In the genomic region with DNA sequence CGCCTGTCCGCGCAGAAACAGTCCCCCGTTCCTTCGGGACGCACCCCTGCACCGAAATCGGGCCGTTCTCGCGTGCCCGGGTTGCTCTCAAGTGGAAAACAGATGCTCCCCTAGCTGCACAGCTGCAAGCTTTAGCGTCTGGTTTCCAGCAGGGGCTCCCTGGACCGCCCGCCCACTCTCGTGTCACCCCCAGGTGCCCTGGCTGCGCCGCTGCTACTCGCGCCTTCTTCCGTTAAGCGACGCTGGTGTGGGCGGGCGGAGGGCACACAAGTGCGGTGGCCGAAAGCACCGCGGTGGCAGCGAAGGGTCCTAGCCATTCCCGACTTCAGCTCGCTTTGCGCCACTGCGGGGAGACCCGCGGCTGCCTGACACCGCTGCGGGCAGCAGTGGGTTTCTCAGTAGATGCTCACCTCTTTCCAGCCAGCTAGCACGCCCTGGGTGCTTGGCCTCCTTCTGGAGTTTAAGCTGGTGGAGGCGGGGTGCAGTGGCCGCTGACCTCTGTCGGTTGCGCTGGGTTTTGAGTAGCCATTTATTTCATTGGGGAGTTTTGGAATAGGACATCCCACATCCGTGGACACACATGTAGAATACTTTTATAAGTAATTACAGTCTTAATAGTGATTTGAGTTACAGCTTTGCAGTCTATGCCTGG, we compare ENCODE assay signal across 1 cellular context.
TF ChIP-seq lines count a peak whose summit lies in the region.

No MANE protein-coding gene starts in this region.

TF ChIP-seq in K562, 482 proteins besides CTCF, POLR2A, EP300 and RAD21 (continued from another document):
- TF ChIP-seq, protein P1, sequence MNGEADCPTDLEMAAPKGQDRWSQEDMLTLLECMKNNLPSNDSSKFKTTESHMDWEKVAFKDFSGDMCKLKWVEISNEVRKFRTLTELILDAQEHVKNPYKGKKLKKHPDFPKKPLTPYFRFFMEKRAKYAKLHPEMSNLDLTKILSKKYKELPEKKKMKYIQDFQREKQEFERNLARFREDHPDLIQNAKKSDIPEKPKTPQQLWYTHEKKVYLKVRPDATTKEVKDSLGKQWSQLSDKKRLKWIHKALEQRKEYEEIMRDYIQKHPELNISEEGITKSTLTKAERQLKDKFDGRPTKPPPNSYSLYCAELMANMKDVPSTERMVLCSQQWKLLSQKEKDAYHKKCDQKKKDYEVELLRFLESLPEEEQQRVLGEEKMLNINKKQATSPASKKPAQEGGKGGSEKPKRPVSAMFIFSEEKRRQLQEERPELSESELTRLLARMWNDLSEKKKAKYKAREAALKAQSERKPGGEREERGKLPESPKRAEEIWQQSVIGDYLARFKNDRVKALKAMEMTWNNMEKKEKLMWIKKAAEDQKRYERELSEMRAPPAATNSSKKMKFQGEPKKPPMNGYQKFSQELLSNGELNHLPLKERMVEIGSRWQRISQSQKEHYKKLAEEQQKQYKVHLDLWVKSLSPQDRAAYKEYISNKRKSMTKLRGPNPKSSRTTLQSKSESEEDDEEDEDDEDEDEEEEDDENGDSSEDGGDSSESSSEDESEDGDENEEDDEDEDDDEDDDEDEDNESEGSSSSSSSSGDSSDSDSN (IDR thresholded peaks at IDR 0.05; ENCODE audit: borderline replicate concordance in 1 of 2, low read depth in 2 of 2, low read length in 2 of 2) = 0 out of 4 replicates have a peak, but pooled peaks of 1 of the 2 experiments have one; percentile 19
- TF ChIP-seq, protein P2, sequence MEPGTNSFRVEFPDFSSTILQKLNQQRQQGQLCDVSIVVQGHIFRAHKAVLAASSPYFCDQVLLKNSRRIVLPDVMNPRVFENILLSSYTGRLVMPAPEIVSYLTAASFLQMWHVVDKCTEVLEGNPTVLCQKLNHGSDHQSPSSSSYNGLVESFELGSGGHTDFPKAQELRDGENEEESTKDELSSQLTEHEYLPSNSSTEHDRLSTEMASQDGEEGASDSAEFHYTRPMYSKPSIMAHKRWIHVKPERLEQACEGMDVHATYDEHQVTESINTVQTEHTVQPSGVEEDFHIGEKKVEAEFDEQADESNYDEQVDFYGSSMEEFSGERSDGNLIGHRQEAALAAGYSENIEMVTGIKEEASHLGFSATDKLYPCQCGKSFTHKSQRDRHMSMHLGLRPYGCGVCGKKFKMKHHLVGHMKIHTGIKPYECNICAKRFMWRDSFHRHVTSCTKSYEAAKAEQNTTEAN (CRISPR knock-in tag; IDR thresholded peaks at IDR 0.05) = no peak
- TF ChIP-seq, protein P3, sequence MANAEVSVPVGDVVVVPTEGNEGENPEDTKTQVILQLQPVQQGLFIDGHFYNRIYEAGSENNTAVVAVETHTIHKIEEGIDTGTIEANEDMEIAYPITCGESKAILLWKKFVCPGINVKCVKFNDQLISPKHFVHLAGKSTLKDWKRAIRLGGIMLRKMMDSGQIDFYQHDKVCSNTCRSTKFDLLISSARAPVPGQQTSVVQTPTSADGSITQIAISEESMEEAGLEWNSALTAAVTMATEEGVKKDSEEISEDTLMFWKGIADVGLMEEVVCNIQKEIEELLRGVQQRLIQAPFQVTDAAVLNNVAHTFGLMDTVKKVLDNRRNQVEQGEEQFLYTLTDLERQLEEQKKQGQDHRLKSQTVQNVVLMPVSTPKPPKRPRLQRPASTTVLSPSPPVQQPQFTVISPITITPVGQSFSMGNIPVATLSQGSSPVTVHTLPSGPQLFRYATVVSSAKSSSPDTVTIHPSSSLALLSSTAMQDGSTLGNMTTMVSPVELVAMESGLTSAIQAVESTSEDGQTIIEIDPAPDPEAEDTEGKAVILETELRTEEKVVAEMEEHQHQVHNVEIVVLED (CRISPR knock-in tag; IDR thresholded peaks at IDR 0.05) = no peak
- peak; percentile 49; the same call in 1 of the 2 replicates for TF ChIP-seq HNRNPL (IDR thresholded peaks at IDR 0.05; ENCODE audit: low read depth, low read length)
